12 cellular contexts compared by ENCODE assay signal in genomic region chr9:94821098-94821930, GRCh38.
DNase-seq lines count a peak whose midpoint lies in the region; ATAC-seq and TF ChIP-seq lines count a peak whose summit lies in the region.
"Had no signal": no experiment of that assay in that cellular context is flagged by ENCODE, and none has a peak within 500 bp of the region (broad histone marks: within the 10 kb centered on the region; RNA-seq: fewer than 3 reads in every experiment).

No MANE protein-coding gene starts in this region.

- no peaks in the 10 kb centered on the region for H3K79me2 ChIP-seq in OCI-LY1 (ENCODE audit: insufficient read depth, low read length)
- H3K79me2 ChIP-seq in osteoblast (ENCODE audit: insufficient read depth, low read length): no peaks in the 10 kb centered on the region

- H3K4me3 Mint-ChIP-seq in activated T-cell treated with anti-CD3 and anti-CD28 coated beads, Interleukin-2, amount 50 U/mL, for 72 hours: peak overlapping the region in 1 of 2 donors; percentile 8

- H3K4me3 ChIP-seq in OCI-LY1 (ENCODE audit: low read depth, low read length, poor library complexity, severe bottlenecking): no peak overlapping the region
- no peak overlapping the region for H3K4me3 ChIP-seq in prostate gland
- no peak overlapping the region for H3K4me3 ChIP-seq in WERI-Rb-1 (ENCODE audit: low read depth, low read length)
- no peak overlapping the region for H3K4me3 ChIP-seq in osteoblast (ENCODE audit: insufficient read depth, low read length)

- no peaks in the 10 kb centered on the region for H3K27me3 ChIP-seq in OCI-LY1 (ENCODE audit: insufficient read depth, low read length)
- H3K27me3 ChIP-seq in prostate gland (replicated peaks; ENCODE audit: insufficient read depth): no peaks in the 10 kb centered on the region
- no peaks in the 10 kb centered on the region for H3K27me3 ChIP-seq in WERI-Rb-1 (ENCODE audit: insufficient read depth, low read depth, severe bottlenecking)
- no peaks in the 10 kb centered on the region for H3K27me3 ChIP-seq in osteoblast (ENCODE audit: insufficient read depth, low read length)
- H3K27me3 ChIP-seq: brain microvascular endothelial cell had no signal

- no peak overlapping the region; the same call in 1 of the 2 replicates for H3K9ac ChIP-seq in OCI-LY1 (ENCODE audit: low read length)

- no peaks in the 10 kb centered on the region for H3K9me2 ChIP-seq in OCI-LY1 (ENCODE audit: low read depth, low read length)

- no peak overlapping the region for H3K27ac Mint-ChIP-seq in activated T-cell treated with anti-CD3 and anti-CD28 coated beads, Interleukin-2, amount 50 U/mL, for 72 hours

- H3K9me3 ChIP-seq in OCI-LY1 (ENCODE audit: low read length) (no peaks in the 10 kb centered on the region), prostate gland (no peaks in the 10 kb centered on the region), WERI-Rb-1 (ENCODE audit: severe bottlenecking) (no peaks in the 10 kb centered on the region), osteoblast (ENCODE audit: low read depth, low read length) (no peaks in the 10 kb centered on the region)

- no peak for TF ChIP-seq CTCF in OCI-LY1 (IDR thresholded peaks at IDR 0.05; ENCODE audit: low read length)
- TF ChIP-seq CTCF in prostate gland (IDR thresholded peaks at IDR 0.05): no peak
- TF ChIP-seq CTCF in WERI-Rb-1 (IDR thresholded peaks at IDR 0.05; ENCODE audit: low read depth, low read length): no peak
- TF ChIP-seq CTCF in osteoblast (IDR thresholded peaks at IDR 0.05; ENCODE audit: extremely low read depth, low read depth, low read length): no peak

- no peaks in the 10 kb centered on the region for H3F3A ChIP-seq in OCI-LY1 (ENCODE audit: insufficient read depth, low read length)

- H3K36me3 Mint-ChIP-seq in activated T-cell treated with anti-CD3 and anti-CD28 coated beads, Interleukin-2, amount 50 U/mL, for 72 hours (ENCODE audit: insufficient read depth in 2 of 2): peaks cover 0 to 3% of the 10 kb centered on the region in 2 donors

- peaks cover 9% of the 10 kb centered on the region for H3K4me1 Mint-ChIP-seq in activated T-cell treated with anti-CD3 and anti-CD28 coated beads, Interleukin-2, amount 50 U/mL, for 72 hours (ENCODE audit: low read depth)

- 95% methylated on average over 3 of the region's 3 CpGs for WGBS in prostate gland

- H3K4me1 ChIP-seq in OCI-LY1 (ENCODE audit: insufficient read depth, low read length, severe bottlenecking) (peaks cover 49% of the 10 kb centered on the region), prostate gland (replicated peaks) (peaks cover 6% of the 10 kb centered on the region), osteoblast (ENCODE audit: insufficient read depth, low read length) (peaks cover 22% of the 10 kb centered on the region)

- no peak overlapping the region for H2AFZ ChIP-seq in OCI-LY1 (ENCODE audit: low read length)
- H2AFZ ChIP-seq in osteoblast (ENCODE audit: low read length): no peak overlapping the region

- H3K4me2 ChIP-seq in OCI-LY1 (ENCODE audit: low read length) (peak overlapping the region; percentile 14; the same call in 1 of the 2 replicates), osteoblast (ENCODE audit: insufficient read depth, low read length) (no peak overlapping the region)

- H4K20me1 ChIP-seq in OCI-LY1 (ENCODE audit: insufficient read depth, low read length): no peaks in the 10 kb centered on the region
- H4K20me1 ChIP-seq in osteoblast (ENCODE audit: insufficient read depth, low read length): no peaks in the 10 kb centered on the region

- peak; percentile 81 for ATAC-seq in GM18868 (IDR thresholded peaks at IDR 0.05; ENCODE audit: unreplicated experiment)
- ATAC-seq in HG02678 (IDR thresholded peaks at IDR 0.05; ENCODE audit: unreplicated experiment): peak; percentile 79
- no peak for ATAC-seq in activated T-cell treated with anti-CD3 and anti-CD28 coated beads, Interleukin-2, amount 50 U/mL, for 72 hours (replicated peaks in 1 of 2)

- peak overlapping the region; percentile 86 for H3K27ac ChIP-seq in OCI-LY1 (ENCODE audit: low read depth, low read length, poor library complexity, severe bottlenecking)
- H3K27ac ChIP-seq in prostate gland: peak overlapping the region; percentile 56 to 59
- H3K27ac ChIP-seq in WERI-Rb-1: no peak overlapping the region
- no peak overlapping the region for H3K27ac ChIP-seq in osteoblast (ENCODE audit: low read depth, low read length)
- H3K27ac ChIP-seq: brain microvascular endothelial cell, VCaP had no signal

- no peak for TF ChIP-seq POLR2A in prostate gland (IDR thresholded peaks at IDR 0.05)

- no peaks in the 10 kb centered on the region for H3K27me3 Mint-ChIP-seq in activated T-cell treated with anti-CD3 and anti-CD28 coated beads, Interleukin-2, amount 50 U/mL, for 72 hours (ENCODE audit: low read depth)

- intact Hi-C loops in prostate gland (cut with DNase I): no loop called here

- no peak for DNase-seq in prostate gland (ENCODE audit: low spot score)
- DNase-seq in activated T-cell treated with anti-CD3 and anti-CD28 coated beads, Interleukin-2, amount 50 U/mL, for 72 hours: no peak
- DNase-seq in WERI-Rb-1: no peak
- DNase-seq in NCI-H2171 (lab: John Stamatoyannopoulos, UW): no peak
- no peak for DNase-seq in osteoblast (ENCODE audit: insufficient read length, low spot score, missing footprints)
- DNase-seq: brain microvascular endothelial cell, glutamatergic neuron, occipital lobe had no signal

- H3K36me3 ChIP-seq in OCI-LY1 (ENCODE audit: insufficient read depth, low read length) (peaks cover 24% of the 10 kb centered on the region), prostate gland (no peaks in the 10 kb centered on the region), WERI-Rb-1 (peaks cover 2% of the 10 kb centered on the region), osteoblast (ENCODE audit: insufficient read depth, low read length) (no peaks in the 10 kb centered on the region)
- H3K36me3 ChIP-seq: brain microvascular endothelial cell had no signal

- H3K9me3 Mint-ChIP-seq in activated T-cell treated with anti-CD3 and anti-CD28 coated beads, Interleukin-2, amount 50 U/mL, for 72 hours: no peaks in the 10 kb centered on the region

Comparison
In these comparisons a context has a peak if more than half of its experiments do, and no peak if none do; other contexts are left out.
1. ATAC-seq: peak in GM18868 (single experiment) and HG02678 (single experiment); none in activated T-cell treated with anti-CD3 and anti-CD28 coated beads, Interleukin-2, amount 50 U/mL, for 72 hours (0 of 2).
2. H3K27ac ChIP-seq: peak in OCI-LY1 (single experiment) and prostate gland (2 of 2); none in WERI-Rb-1 (single experiment) and osteoblast (single experiment).